8 cellular contexts compared by ENCODE assay signal in genomic region chr16:58026139-58026704, GRCh38.
A peak's percentile ranks its signal among the peaks of the same experiment; 100 is the strongest.
DNase-seq lines count a peak whose midpoint lies in the region; ATAC-seq and TF ChIP-seq lines count a peak whose summit lies in the region.

No MANE protein-coding gene starts in this region.

- DNase-seq in ACHN (peak; percentile 48), MV-4-11 (lab: John Stamatoyannopoulos, UW) (peak; percentile 9), astrocyte of the spinal cord (ENCODE audit: low read depth, low spot score) (peak; percentile 13), NCI-H510A (lab: John Stamatoyannopoulos, UW) (no peak), NCI-H1105 (lab: John Stamatoyannopoulos, UW) (no peak)

- H3K9ac ChIP-seq in iPS-18a (ENCODE audit: low read length) = peak overlapping the region; percentile 67

- H3K27me3 ChIP-seq in iPS-18a (ENCODE audit: control insufficient read depth, insufficient read depth, low read length) = peaks cover 21% of the 10 kb centered on the region

- H3K4me3 ChIP-seq in astrocyte of the spinal cord (ENCODE audit: low read depth, low read length) (peak overlapping the region; percentile 49), iPS-18a (ENCODE audit: low read length) (peak overlapping the region; percentile 85), skin epidermis (peak overlapping the region; percentile 48 to 81 (median 62))

- in situ Hi-C loops in ACHN (cut with HindIII; ENCODE audit: low pct_ligation_motif_present, low pct_unique_long_range_greater_than_20kb, low sequenced_read_pairs) = loop anchor here (10.0 kb wide), 1 partner anchor 99 kb away; the partner anchor contains the start of gene CFAP20
- in situ Hi-C loops in astrocyte of the spinal cord (cut with HindIII; ENCODE audit: low sequenced_read_pairs) = no loop called here

- no peak overlapping the region for H3K27ac ChIP-seq in iPS-18a (ENCODE audit: low read length)
- H3K27ac ChIP-seq in skin epidermis = peak overlapping the region in 19 of 21 experiments; percentile 1 to 82 (median 60)

- TF ChIP-seq CTCF in astrocyte of the spinal cord (IDR thresholded peaks at IDR 0.05; ENCODE audit: low read depth, low read length) = no peak

- peak; percentile 14 for ATAC-seq in GM18505 (IDR thresholded peaks at IDR 0.05; ENCODE audit: unreplicated experiment)

- H3K9me3 ChIP-seq in iPS-18a (ENCODE audit: control insufficient read depth, low read depth, low read length) = no peaks in the 10 kb centered on the region

- TF ChIP-seq POLR2A in GM18505 (IDR thresholded peaks at IDR 0.05; ENCODE audit: borderline replicate concordance, extremely low read depth, insufficient read depth, insufficient read length) = no peak

- H3K36me3 ChIP-seq in iPS-18a (ENCODE audit: control insufficient read depth, low read depth, low read length) = no peaks in the 10 kb centered on the region

- H3K4me1 ChIP-seq in iPS-18a (ENCODE audit: control insufficient read depth, low read depth, low read length) = peaks cover 25% of the 10 kb centered on the region

Comparison
In these comparisons a context has a peak if more than half of its experiments do, and no peak if none do; other contexts are left out.
1. DNase-seq: peak in ACHN (single experiment), MV-4-11 (single experiment) and astrocyte of the spinal cord (single experiment); none in NCI-H510A (single experiment) and NCI-H1105 (single experiment).
2. Peak in every context shown above with its lines, with median percentiles within 50 percentile points of each other: H3K4me3 ChIP-seq.